Comparison of ENCODE assay signal across 13 cellular contexts in genomic region chr7:74477188-74477587, GRCh38. TPM values are rescaled to one million over a fixed set of nuclear protein-coding genes. Genes with fewer than 3 reads are reported as not detected.
DNase-seq lines count a peak whose midpoint lies in the region; ATAC-seq and TF ChIP-seq lines count a peak whose summit lies in the region.
"Had no signal": no experiment of that assay in that cellular context is flagged by ENCODE, and none has a peak within 500 bp of the region (broad histone marks: within the 10 kb centered on the region; RNA-seq: fewer than 3 reads in every experiment).

No MANE protein-coding gene starts in this region.

- no peak overlapping the region for H3K56ac ChIP-seq in mesendoderm (ENCODE audit: low read length)

- no peak for TF ChIP-seq CTCF in dorsolateral prefrontal cortex (IDR thresholded peaks at IDR 0.05 in 54 of 56, conservative IDR thresholded peaks at IDR 0.05 in 2 of 56; ENCODE audit: low read depth in 1 of 56, partially characterized antibody in 56 of 56)
- no peak for TF ChIP-seq CTCF in nephron progenitor cell (IDR thresholded peaks at IDR 0.05)
- TF ChIP-seq CTCF in tibial nerve (IDR thresholded peaks at IDR 0.05), result no peak

- H4K8ac ChIP-seq in mesendoderm (ENCODE audit: low read depth, low read length), result no peak overlapping the region

- no peak overlapping the region for H4K5ac ChIP-seq in mesendoderm (ENCODE audit: low read length)

- H3K36me3 ChIP-seq in tibial nerve, result no peaks in the 10 kb centered on the region
- H3K36me3 ChIP-seq in mesendoderm (ENCODE audit: control insufficient read depth, insufficient read depth, low read length), result no peaks in the 10 kb centered on the region

- H3K4me3 ChIP-seq in dorsolateral prefrontal cortex (peak overlapping the region in 12 of 59 donors; percentile 13 to 49 (median 38)), tibial nerve (peak overlapping the region in 2 of 4 donors; percentile 17 to 23), mesendoderm (ENCODE audit: low read length) (no peak overlapping the region)

- WGBS in tibial nerve, 2 donors, result 78 to 80% methylated on average over 6 of the region's 6 CpGs
- WGBS in mesendoderm (ENCODE audit: extremely low coverage, insufficient coverage, low lambda C conversion rate), result no CpG with 5 or more reads among the region's 6 CpGs

- no peak overlapping the region for H3K18ac ChIP-seq in mesendoderm (ENCODE audit: low read length)

- H3K4me1 ChIP-seq in tibial nerve, result peaks cover 7 to 59% (median 47%) of the 10 kb centered on the region in 4 donors
- H3K4me1 ChIP-seq in mesendoderm (ENCODE audit: control insufficient read depth, low read depth, low read length), result peaks cover 9% of the 10 kb centered on the region

- intact Hi-C loops in dorsolateral prefrontal cortex (cut with DNase I), result loop anchor here in 1 of 2 donors (5.0 kb wide), 1 partner anchor 35 kb away; no protein-coding TSS in a partner anchor

- TF ChIP-seq EP300 in tibial nerve (IDR thresholded peaks at IDR 0.05), result no peak

- no peak overlapping the region for H3K4ac ChIP-seq in mesendoderm (ENCODE audit: low read depth, low read length)

- no peak for TF ChIP-seq POLR2A in tibial nerve (IDR thresholded peaks at IDR 0.05)

- no peak overlapping the region for H2BK15ac ChIP-seq in mesendoderm (replicated peaks; ENCODE audit: low read depth)

- peaks cover 64% of the 10 kb centered on the region for H3K4me1 Mint-ChIP-seq in nephron progenitor cell
- peaks cover 23 to 38% of the 10 kb centered on the region in 2 donors for H3K4me1 Mint-ChIP-seq in stimulated activated naive B cell treated with anti-CD40 and anti-IgM and Interleukin-4, amounts not matched to agents 10 μg/mL and 1 μg/mL and 100 μg/mL, for 72 hours
- H3K4me1 Mint-ChIP-seq: activated CD4-positive, alpha-beta T cell treated with anti-CD3 and anti-CD28 coated beads, Interleukin-2, amount 10 ng/mL, durations not matched to agents 24 days and 14 days had no signal

- no peak for ATAC-seq in stimulated activated naive B cell treated with anti-CD40 and anti-IgM and Interleukin-4, amounts not matched to agents 10 μg/mL and 1 μg/mL and 100 μg/mL, for 72 hours (replicated peaks)

- H2BK5ac ChIP-seq in mesendoderm (ENCODE audit: low read length), result no peak overlapping the region

- H2BK120ac ChIP-seq in mesendoderm (ENCODE audit: low read depth, low read length), result no peak overlapping the region

- H3K79me2 ChIP-seq in mesendoderm (ENCODE audit: control insufficient read depth, insufficient read depth, low read length), result peaks cover 18% of the 10 kb centered on the region

- peak overlapping the region; percentile 28 for H3K4me3 Mint-ChIP-seq in nephron progenitor cell
- no peak overlapping the region for H3K4me3 Mint-ChIP-seq in stimulated activated naive B cell treated with anti-CD40 and anti-IgM and Interleukin-4, amounts not matched to agents 10 μg/mL and 1 μg/mL and 100 μg/mL, for 72 hours
- H3K4me3 Mint-ChIP-seq: activated CD4-positive, alpha-beta T cell treated with anti-CD3 and anti-CD28 coated beads, Interleukin-2, amount 10 ng/mL, durations not matched to agents 24 days and 14 days had no signal

- no peak overlapping the region for H3K27ac Mint-ChIP-seq in nephron progenitor cell
- no peak overlapping the region for H3K27ac Mint-ChIP-seq in stimulated activated naive B cell treated with anti-CD40 and anti-IgM and Interleukin-4, amounts not matched to agents 10 μg/mL and 1 μg/mL and 100 μg/mL, for 72 hours
- H3K27ac Mint-ChIP-seq: activated CD4-positive, alpha-beta T cell treated with anti-CD3 and anti-CD28 coated beads, Interleukin-2, amount 10 ng/mL, durations not matched to agents 24 days and 14 days had no signal

- H3K27me3 ChIP-seq in dorsolateral prefrontal cortex (no peaks in the 10 kb centered on the region), tibial nerve (no peaks in the 10 kb centered on the region), mesendoderm (ENCODE audit: insufficient read depth, low read length, poor library complexity) (no peaks in the 10 kb centered on the region)

- H3K4me2 ChIP-seq in mesendoderm (ENCODE audit: low read length), result no peak overlapping the region

- H3K27ac ChIP-seq in dorsolateral prefrontal cortex (peak overlapping the region; percentile 49 to 97 (median 90)), tibial nerve (peak overlapping the region; percentile 92 to 99 (median 94)), mesendoderm (ENCODE audit: low read depth, low read length) (no peak overlapping the region)

- H3K79me1 ChIP-seq in mesendoderm (ENCODE audit: low read length), result peaks cover 22% of the 10 kb centered on the region

- no peaks in the 10 kb centered on the region for H3K9me3 Mint-ChIP-seq in nephron progenitor cell
- H3K9me3 Mint-ChIP-seq in stimulated activated naive B cell treated with anti-CD40 and anti-IgM and Interleukin-4, amounts not matched to agents 10 μg/mL and 1 μg/mL and 100 μg/mL, for 72 hours, result no peaks in the 10 kb centered on the region
- H3K9me3 Mint-ChIP-seq: activated CD4-positive, alpha-beta T cell treated with anti-CD3 and anti-CD28 coated beads, Interleukin-2, amount 10 ng/mL, durations not matched to agents 24 days and 14 days had no signal

- H3K36me3 Mint-ChIP-seq in nephron progenitor cell (ENCODE audit: low read depth), result peaks cover 4% of the 10 kb centered on the region
- peaks cover 0 to 2% of the 10 kb centered on the region in 2 donors for H3K36me3 Mint-ChIP-seq in stimulated activated naive B cell treated with anti-CD40 and anti-IgM and Interleukin-4, amounts not matched to agents 10 μg/mL and 1 μg/mL and 100 μg/mL, for 72 hours

- no peaks in the 10 kb centered on the region for H3K9me3 ChIP-seq in tibial nerve

- H3K27me3 Mint-ChIP-seq in nephron progenitor cell (ENCODE audit: low read depth, poor library complexity), result no peaks in the 10 kb centered on the region
- H3K27me3 Mint-ChIP-seq in stimulated activated naive B cell treated with anti-CD40 and anti-IgM and Interleukin-4, amounts not matched to agents 10 μg/mL and 1 μg/mL and 100 μg/mL, for 72 hours, result peaks cover 8 to 29% of the 10 kb centered on the region in 2 donors

- no peak overlapping the region for H3K9ac ChIP-seq in mesendoderm (ENCODE audit: low read length)

- DNase-seq in DMS79 (lab: John Stamatoyannopoulos, UW) (peak; percentile 14), DMS79 treated with DMSO at 0.1 percent for 48 hours (lab: John Stamatoyannopoulos, UW) (no peak), dorsolateral prefrontal cortex (no peak), nephron progenitor cell (no peak), tibial nerve (ENCODE audit: low spot score in 2 of 2) (no peak), NCI-H1105 (lab: John Stamatoyannopoulos, UW) (no peak), mesendoderm (no peak)
- DNase-seq in stimulated activated naive B cell treated with anti-CD40 and anti-IgM and Interleukin-4, amounts not matched to agents 10 μg/mL and 1 μg/mL and 100 μg/mL, for 72 hours, result no peak
- DNase-seq: activated CD4-positive, alpha-beta T cell treated with anti-CD3 and anti-CD28 coated beads, Interleukin-2, amount 10 ng/mL, durations not matched to agents 24 days and 14 days; activated naive CD4-positive, alpha-beta T cell; cortex of kidney; NCI-H526 treated with DMSO at 0.1 percent for 48 hours; stimulated activated CD4-positive, alpha-beta T cell treated with anti-CD3 and anti-CD28 coated beads, Interleukin-15, amount 100 ng/mL, for 24 hours had no signal

- no peak overlapping the region for H2AK5ac ChIP-seq in mesendoderm (ENCODE audit: low read length)

- no peak overlapping the region for H3K23ac ChIP-seq in mesendoderm (ENCODE audit: low read length)

RNA-seq across cellular contexts. Expression of gene GTF2IRD1, which starts 23.5 kb away (rescaled TPM):
- total RNA-seq in dorsolateral prefrontal cortex, result 10 to 100 TPM; 13.2 to 37.2 (median 22.2) TPM
- total RNA-seq in tibial nerve, result 10 to 100 TPM; 14.6 to 35.7 (median 17.1) TPM
- polyA plus RNA-seq in mesendoderm (2013, experiment 1 of 2), result 29.8 TPM
- polyA plus RNA-seq in mesendoderm (2013, experiment 2 of 2), result 29.0 TPM
